ENCODE assay signal across 9 cellular contexts in genomic region chr3:180804871-180805430, GRCh38.
DNase-seq lines count a peak whose midpoint lies in the region; ATAC-seq and TF ChIP-seq lines count a peak whose summit lies in the region.
"Had no signal": no experiment of that assay in that cellular context is flagged by ENCODE, and none has a peak within 500 bp of the region (broad histone marks: within the 10 kb centered on the region; RNA-seq: fewer than 3 reads in every experiment).

No MANE protein-coding gene starts in this region.

- CTCF ChIA-PET in SK-N-SH (lab: Yijun Ruan, JAX): interaction anchor here (0.8 kb wide), 1 partner anchor 371 kb away, joined by 4 read pairs; no protein-coding TSS in a partner anchor

- DNase-seq in SK-N-SH: no peak
- peak; percentile 80 for DNase-seq in astrocyte of the hippocampus (ENCODE audit: low read depth, low spot score)
- peak; percentile 68 for DNase-seq in iPS-NIHi11 (ENCODE audit: low spot score)
- DNase-seq in upper lobe of right lung: no peak
- no peak for DNase-seq in body of pancreas
- DNase-seq in activated CD4-positive, CD25-positive, alpha-beta regulatory T cell treated with anti-CD3 and anti-CD28 coated beads, Interleukin-2, amount 50 U/mL, for 72 hours: no peak

- no peak overlapping the region for H2AFZ ChIP-seq in SK-N-SH (ENCODE audit: low read depth)

- H3F3A ChIP-seq in SK-N-SH (replicated peaks; ENCODE audit: insufficient read depth): no peaks in the 10 kb centered on the region

- TF ChIP-seq EP300 in SK-N-SH (IDR thresholded peaks at IDR 0.05; ENCODE audit: borderline replicate concordance in 1 of 2, low read depth in 1 of 2, low read length in 1 of 2): no peak

- no peak overlapping the region for H3K4me2 ChIP-seq in SK-N-SH

- intact Hi-C loops in upper lobe of right lung (cut with DNase I): no loop called here
- intact Hi-C loops in body of pancreas (cut with DNase I): no loop called here

- no peak for TF ChIP-seq POLR2A in body of pancreas (IDR thresholded peaks at IDR 0.05)

- TF ChIP-seq RAD21 in SK-N-SH (IDR thresholded peaks at IDR 0.05; ENCODE audit: low read length): peak; percentile 37

- H3K27ac ChIP-seq in SK-N-SH (ENCODE audit: low read depth in 2 of 2, low read length in 1 of 2) (no peak overlapping the region), upper lobe of right lung (no peak overlapping the region), body of pancreas (no peak overlapping the region)
- H3K27ac ChIP-seq: HL-60 had no signal

- no peaks in the 10 kb centered on the region for H3K27me3 ChIP-seq in SK-N-SH (ENCODE audit: insufficient read depth)
- H3K27me3 ChIP-seq in upper lobe of right lung: no peaks in the 10 kb centered on the region
- no peaks in the 10 kb centered on the region for H3K27me3 ChIP-seq in body of pancreas

- H3K4me1 ChIP-seq in SK-N-SH (ENCODE audit: control insufficient read depth in 1 of 2, insufficient read depth in 2 of 2, low read depth in 1 of 2, low read length in 1 of 2) (no peaks in the 10 kb centered on the region), upper lobe of right lung (no peaks in the 10 kb centered on the region), body of pancreas (no peaks in the 10 kb centered on the region)

- H4K20me1 ChIP-seq in SK-N-SH (ENCODE audit: insufficient read depth): no peaks in the 10 kb centered on the region

- H3K4me3 ChIP-seq in SK-N-SH (ENCODE audit: low read depth in 2 of 2, low read length in 1 of 2) (no peak overlapping the region; a peak in 1 of 4 replicates), upper lobe of right lung (no peak overlapping the region), body of pancreas (no peak overlapping the region)

- ATAC-seq in SK-N-SH treated with all-trans-retinoic acid at 6 μM for 48 hours (no peak), upper lobe of right lung (peak; percentile 57), body of pancreas (no peak), HG03520 (IDR thresholded peaks at IDR 0.05; ENCODE audit: unreplicated experiment) (no peak)

- H3K9me3 ChIP-seq in SK-N-SH: no peaks in the 10 kb centered on the region
- no peaks in the 10 kb centered on the region for H3K9me3 ChIP-seq in upper lobe of right lung
- H3K9me3 ChIP-seq in body of pancreas: no peaks in the 10 kb centered on the region

- H3K36me3 ChIP-seq in SK-N-SH (replicated peaks in 1 of 2; ENCODE audit: control insufficient read depth in 1 of 2, insufficient read depth in 2 of 2, low read length in 1 of 2) (no peaks in the 10 kb centered on the region), upper lobe of right lung (no peaks in the 10 kb centered on the region), body of pancreas (replicated peaks in 1 of 2; ENCODE audit: insufficient read depth in 1 of 2, low read depth in 2 of 2) (no peaks in the 10 kb centered on the region)

- H3K9ac ChIP-seq in SK-N-SH: no peak overlapping the region

- POLR2A ChIA-PET in SK-N-SH (lab: Yijun Ruan, JAX): no interaction called here

- 75% methylated on average over 6 of the region's 6 CpGs for WGBS in SK-N-SH (ENCODE audit: low lambda C conversion rate)
- WGBS in body of pancreas, 2 donors: 30 to 40% methylated on average over 6 of the region's 6 CpGs

- no peaks in the 10 kb centered on the region for H3K9me2 ChIP-seq in SK-N-SH

- H3K79me2 ChIP-seq in SK-N-SH (ENCODE audit: insufficient read depth): no peaks in the 10 kb centered on the region

- TF ChIP-seq CTCF in SK-N-SH (IDR thresholded peaks at IDR 0.05) (peak; percentile 30), upper lobe of right lung (IDR thresholded peaks at IDR 0.05) (peak; percentile 34), body of pancreas (IDR thresholded peaks at IDR 0.05) (peak in 1 of 7 experiments; percentile 2)

TF ChIP-seq in SK-N-SH, 30 proteins besides CTCF, POLR2A, EP300 and RAD21 (continues in another document):
- TF ChIP-seq JUND (IDR thresholded peaks at IDR 0.05) (no peak), ELF1 (IDR thresholded peaks at IDR 0.05) (no peak), USF1 (IDR thresholded peaks at IDR 0.05; ENCODE audit: borderline replicate concordance, low read depth) (no peak), GABPA (IDR thresholded peaks at IDR 0.05; ENCODE audit: low read depth) (no peak), RFX5 (IDR thresholded peaks at IDR 0.05; ENCODE audit: low read length) (no peak), REST (IDR thresholded peaks at IDR 0.05; ENCODE audit: low read depth, low read length) (no peak), MAX (IDR thresholded peaks at IDR 0.05; ENCODE audit: low read depth) (no peak), FOSL2 (IDR thresholded peaks at IDR 0.05; ENCODE audit: borderline replicate concordance, low read depth) (no peak)

TF ChIP-seq in SK-N-SH treated with all-trans-retinoic acid at 6 μM for 48 hours, 23 proteins besides CTCF, POLR2A, EP300 and RAD21:
- TF ChIP-seq PPARA (CRISPR knock-in tag; IDR thresholded peaks at IDR 0.05; ENCODE audit: borderline replicate concordance) (no peak), TSHZ2 (CRISPR knock-in tag; IDR thresholded peaks at IDR 0.05) (no peak), ZC3H10 (CRISPR knock-in tag; IDR thresholded peaks at IDR 0.05) (no peak), ZFP30 (CRISPR knock-in tag; IDR thresholded peaks at IDR 0.05) (no peak), ESRRG (CRISPR knock-in tag; IDR thresholded peaks at IDR 0.05) (no peak), CSDC2 (CRISPR knock-in tag; IDR thresholded peaks at IDR 0.05) (no peak), ZNF8 (CRISPR knock-in tag; IDR thresholded peaks at IDR 0.05) (no peak), SNAI2 (CRISPR knock-in tag; IDR thresholded peaks at IDR 0.05) (no peak), RARB (CRISPR knock-in tag; IDR thresholded peaks at IDR 0.05) (no peak), ZNF565 (CRISPR knock-in tag; conservative IDR thresholded peaks at IDR 0.05; ENCODE audit: low read depth) (no peak), OSR1 (CRISPR knock-in tag; IDR thresholded peaks at IDR 0.05) (no peak), ARNTL (CRISPR knock-in tag; IDR thresholded peaks at IDR 0.05; ENCODE audit: borderline replicate concordance, low read depth) (no peak), CSRNP3 (CRISPR knock-in tag; IDR thresholded peaks at IDR 0.05) (no peak), ISL1 (CRISPR knock-in tag; IDR thresholded peaks at IDR 0.05) (no peak), TCF4 (CRISPR knock-in tag; IDR thresholded peaks at IDR 0.05; ENCODE audit: borderline replicate concordance) (no peak), CREB5 (CRISPR knock-in tag; IDR thresholded peaks at IDR 0.05; ENCODE audit: low read depth) (no peak), BACH2 (CRISPR knock-in tag; IDR thresholded peaks at IDR 0.05; ENCODE audit: borderline replicate concordance) (no peak)

Comparison
In these comparisons a context has a peak if more than half of its experiments do, and no peak if none do; other contexts are left out.
1. DNase-seq: peak in astrocyte of the hippocampus (single experiment) and iPS-NIHi11 (single experiment); none in SK-N-SH (single experiment), upper lobe of right lung (single experiment), body of pancreas (0 of 4) and activated CD4-positive, CD25-positive, alpha-beta regulatory T cell treated with anti-CD3 and anti-CD28 coated beads, Interleukin-2, amount 50 U/mL, for 72 hours (single experiment).